ENCODE assay signal across 9 cellular contexts in the genomic region with DNA sequence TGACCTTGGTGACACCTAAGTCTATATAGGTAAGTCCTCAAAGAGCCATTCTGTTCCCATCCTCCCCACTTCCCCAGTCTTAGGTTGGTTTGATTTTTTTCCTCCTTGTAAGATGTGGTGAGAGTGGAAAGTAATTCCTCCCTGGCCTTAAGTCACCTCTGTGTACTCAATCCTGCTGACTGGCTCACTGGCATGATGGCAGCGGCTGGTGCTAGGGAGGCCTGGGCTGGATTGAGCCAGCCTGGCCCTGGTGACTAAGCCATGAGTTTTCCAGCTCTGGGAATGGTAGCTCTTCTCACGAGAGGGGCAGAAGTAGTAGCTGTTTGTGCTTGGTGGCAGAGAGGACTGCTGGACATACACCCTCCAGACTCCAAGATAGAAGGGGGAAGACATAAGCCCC. TPM values are rescaled to one million over a fixed set of nuclear protein-coding genes. Genes with fewer than 3 reads are reported as not detected.
DNase-seq lines count a peak whose midpoint lies in the region; ATAC-seq and FAIRE-seq lines count a peak whose summit lies in the region.
"Had no signal": no experiment of that assay in that cellular context is flagged by ENCODE, and none has a peak within 500 bp of the region (broad histone marks: within the 10 kb centered on the region; RNA-seq: fewer than 3 reads in every experiment).

No MANE protein-coding gene starts in this region.

- H3K4me1 ChIP-seq in adipocyte (ENCODE audit: control insufficient read depth, insufficient read depth, low read length), result peaks cover 27% of the 10 kb centered on the region

- peak; percentile 69 for FAIRE-seq in islet of Langerhans (lab: Jason Lieb, UNC)

- H3K4me3 ChIP-seq in H7 (ENCODE audit: insufficient read depth, low read depth, low read length) (peak overlapping the region; percentile 40; the same call in 1 of the 2 replicates), adipocyte (ENCODE audit: low read length) (peak overlapping the region; percentile 87)

- H3K36me3 ChIP-seq in H7 (replicated peaks; ENCODE audit: control insufficient read depth, insufficient read depth, low read length), result peaks cover 2% of the 10 kb centered on the region
- peaks cover 13% of the 10 kb centered on the region for H3K36me3 ChIP-seq in adipocyte (ENCODE audit: control insufficient read depth, insufficient read depth, low read length, severe bottlenecking)

- no peaks in the 10 kb centered on the region for H3K9me3 ChIP-seq in adipocyte (ENCODE audit: control insufficient read depth, low read length)

- no peaks in the 10 kb centered on the region; the same call in 1 of the 2 replicates for H3K27me3 ChIP-seq in H7 (ENCODE audit: control insufficient read depth, insufficient read depth, low read length)
- H3K27me3 ChIP-seq in adipocyte (replicated peaks; ENCODE audit: control insufficient read depth, insufficient read depth, low read length), result no peaks in the 10 kb centered on the region

- DNase-seq in H7, result no peak
- peak; percentile 86 for DNase-seq in adipocyte (ENCODE audit: low read depth)
- peak; percentile 94 for DNase-seq in stromal cell of bone marrow (ENCODE audit: low read depth)
- DNase-seq in NOMO-1 (lab: John Stamatoyannopoulos, UW; ENCODE audit: unreplicated experiment in 2 of 2), result no peak
- no peak for DNase-seq in stimulated activated CD4-positive, alpha-beta T cell treated with anti-CD3 and anti-CD28 coated beads, Interleukin-15, amount 100 ng/mL, for 24 hours
- DNase-seq in medulla oblongata (ENCODE audit: extremely low spot score), result no peak
- DNase-seq: SHP77 treated with DMSO at 0.1 percent for 48 hours had no signal

- H3K9ac ChIP-seq in adipocyte (ENCODE audit: low read length), result peak overlapping the region; percentile 95

- ATAC-seq in GM18870 (IDR thresholded peaks at IDR 0.05; ENCODE audit: unreplicated experiment), result no peak

RNA-seq across cellular contexts. Expression of a gene that starts 2.5 kb away (rescaled TPM):
- 20.3 and 43.0 TPM in 2 replicates for total RNA-seq in H7 (2014; rRNA removed; shearing (Covaris generic))

Comparison
In these comparisons a context has a peak if more than half of its experiments do, and no peak if none do; other contexts are left out.
1. DNase-seq: peak in adipocyte (single experiment) and stromal cell of bone marrow (single experiment); none in H7 (single experiment), NOMO-1 (0 of 2), stimulated activated CD4-positive, alpha-beta T cell treated with anti-CD3 and anti-CD28 coated beads, Interleukin-15, amount 100 ng/mL, for 24 hours (single experiment) and medulla oblongata (single experiment).